In the genomic region with DNA sequence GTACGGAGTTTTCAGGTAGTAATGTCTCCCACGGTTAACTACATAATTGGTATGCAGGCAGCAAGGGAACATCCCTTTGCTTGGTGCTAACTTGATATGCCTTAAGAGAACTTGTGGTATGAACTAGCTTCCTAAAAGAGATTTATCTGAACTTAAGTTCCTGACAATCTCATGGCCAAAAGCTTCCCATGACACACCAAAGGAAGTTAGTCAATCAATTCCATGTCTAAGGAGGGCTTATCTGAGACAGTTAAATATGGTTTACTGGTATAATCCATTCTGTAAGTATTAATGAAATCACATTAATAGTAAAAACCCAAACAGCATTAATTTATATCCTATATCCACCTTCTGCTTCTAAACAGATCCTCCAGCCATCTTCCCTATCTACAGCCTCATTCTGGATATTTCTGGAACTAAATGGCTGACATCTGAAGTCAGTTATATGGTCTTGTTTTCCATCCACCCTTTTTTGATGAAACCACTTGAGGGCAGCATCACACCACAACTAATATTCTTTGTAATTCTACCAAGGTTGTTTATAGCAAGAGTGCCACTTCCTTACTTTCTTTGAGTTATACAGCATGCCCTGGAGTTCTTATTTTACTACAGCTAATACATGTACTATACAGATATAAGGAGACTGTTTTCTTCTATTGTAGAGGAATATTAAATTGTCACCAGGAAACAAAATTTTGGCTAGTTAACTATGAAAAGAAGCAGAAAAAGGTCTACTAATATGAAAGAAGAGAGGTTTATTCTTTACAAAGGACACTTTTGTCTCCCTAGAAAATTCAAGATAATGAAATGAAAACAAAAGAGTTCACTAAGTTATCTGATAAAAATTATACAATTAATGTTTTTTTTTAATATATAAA, we compare ENCODE assay signal across 8 cellular contexts. TPM values are rescaled to one million over a fixed set of nuclear protein-coding genes. Genes with fewer than 3 reads are reported as not detected.
DNase-seq lines count a peak whose midpoint lies in the region; ATAC-seq and TF ChIP-seq lines count a peak whose summit lies in the region.

No MANE protein-coding gene starts in this region.

- no peaks in the 10 kb centered on the region for H3K36me3 ChIP-seq in naive thymus-derived CD4-positive, alpha-beta T cell (ENCODE audit: control insufficient read depth in 2 of 3, insufficient read depth in 3 of 3, low read length in 3 of 3)
- no peaks in the 10 kb centered on the region for H3K36me3 ChIP-seq in transverse colon

- ATAC-seq in HG02981 (IDR thresholded peaks at IDR 0.05; ENCODE audit: unreplicated experiment) = peak; percentile 61
- ATAC-seq in WTC11 = peak; percentile 81
- peak; percentile 82 for ATAC-seq in naive thymus-derived CD4-positive, alpha-beta T cell

- H3K27ac Mint-ChIP-seq in activated T-cell treated with anti-CD3 and anti-CD28 coated beads, Interleukin-2, amount 50 U/mL, for 24 hours = no peak overlapping the region
- peak overlapping the region; percentile 32 for H3K27ac Mint-ChIP-seq in WTC11
- H3K27ac Mint-ChIP-seq in naive thymus-derived CD4-positive, alpha-beta T cell = no peak overlapping the region

- no peaks in the 10 kb centered on the region for H3K4me1 ChIP-seq in naive thymus-derived CD4-positive, alpha-beta T cell (ENCODE audit: control insufficient read depth in 2 of 2, insufficient read depth in 2 of 2, low read length in 2 of 2)
- peaks cover 3 to 7% (median 4%) of the 10 kb centered on the region in 4 donors for H3K4me1 ChIP-seq in transverse colon

- no peaks in the 10 kb centered on the region for H3K27me3 Mint-ChIP-seq in activated T-cell treated with anti-CD3 and anti-CD28 coated beads, Interleukin-2, amount 50 U/mL, for 24 hours
- H3K27me3 Mint-ChIP-seq in WTC11 (ENCODE audit: low read depth) = no peaks in the 10 kb centered on the region
- H3K27me3 Mint-ChIP-seq in naive thymus-derived CD4-positive, alpha-beta T cell = no peaks in the 10 kb centered on the region

- TF ChIP-seq EP300 in transverse colon (IDR thresholded peaks at IDR 0.05; ENCODE audit: low read depth) = no peak

- no peak overlapping the region for H3K27ac ChIP-seq in naive thymus-derived CD4-positive, alpha-beta T cell (ENCODE audit: low read depth, low read length)
- H3K27ac ChIP-seq in transverse colon = no peak overlapping the region

- H3K27me3 ChIP-seq in naive thymus-derived CD4-positive, alpha-beta T cell (ENCODE audit: control insufficient read depth in 2 of 2, insufficient read depth in 2 of 2, low read length in 2 of 2) = no peaks in the 10 kb centered on the region
- no peaks in the 10 kb centered on the region for H3K27me3 ChIP-seq in transverse colon

- DNase-seq in activated T-cell treated with anti-CD3 and anti-CD28 coated beads for 1 hour (ENCODE audit: low read depth) (peak; percentile 20), NCI-H226 (peak; percentile 77), WTC11 (ENCODE audit: low spot score) (peak; percentile 17), erythroblast (lab: John Stamatoyannopoulos, UW) (peak; percentile 83 to 87), transverse colon (peak; percentile 49)
- no peak for DNase-seq in activated T-cell treated with anti-CD3 and anti-CD28 coated beads, Interleukin-2, amount 50 U/mL, for 24 hours
- peak in 8 of 9 donors; percentile 25 to 77 (median 68) for DNase-seq in naive thymus-derived CD4-positive, alpha-beta T cell

- peaks cover 4% of the 10 kb centered on the region for H3K4me1 Mint-ChIP-seq in activated T-cell treated with anti-CD3 and anti-CD28 coated beads, Interleukin-2, amount 50 U/mL, for 24 hours (ENCODE audit: low read depth)
- peaks cover 7% of the 10 kb centered on the region; the same call in 1 of the 2 replicates for H3K4me1 Mint-ChIP-seq in WTC11
- peaks cover 3 to 8% (median 5%) of the 10 kb centered on the region in 7 donors for H3K4me1 Mint-ChIP-seq in naive thymus-derived CD4-positive, alpha-beta T cell

- no peak overlapping the region for H3K4me3 Mint-ChIP-seq in activated T-cell treated with anti-CD3 and anti-CD28 coated beads, Interleukin-2, amount 50 U/mL, for 24 hours
- no peak overlapping the region for H3K4me3 Mint-ChIP-seq in WTC11
- H3K4me3 Mint-ChIP-seq in naive thymus-derived CD4-positive, alpha-beta T cell = no peak overlapping the region

- no peaks in the 10 kb centered on the region for H3K9me3 Mint-ChIP-seq in activated T-cell treated with anti-CD3 and anti-CD28 coated beads, Interleukin-2, amount 50 U/mL, for 24 hours
- H3K9me3 Mint-ChIP-seq in WTC11 = no peaks in the 10 kb centered on the region; the same call in 1 of the 2 replicates
- H3K9me3 Mint-ChIP-seq in naive thymus-derived CD4-positive, alpha-beta T cell = no peaks in the 10 kb centered on the region

- intact Hi-C loops in naive thymus-derived CD4-positive, alpha-beta T cell (cut with micrococcal nuclease) = loop anchor here (1.0 to 10.0 kb wide), 13 partner anchors 68 to 1033 kb away; partner anchors contain the start of gene UGCG (in 2 of the 2)
- intact Hi-C loops in transverse colon (cut with DNase I; ENCODE audit: low total_unique reads) = no loop called here

- H3K36me3 Mint-ChIP-seq in activated T-cell treated with anti-CD3 and anti-CD28 coated beads, Interleukin-2, amount 50 U/mL, for 24 hours (ENCODE audit: low read depth) = no peaks in the 10 kb centered on the region
- H3K36me3 Mint-ChIP-seq in WTC11 = no peaks in the 10 kb centered on the region
- H3K36me3 Mint-ChIP-seq in naive thymus-derived CD4-positive, alpha-beta T cell = peaks cover 0 to 5% (median 0%) of the 10 kb centered on the region in 5 donors

- no peaks in the 10 kb centered on the region for H3K9me3 ChIP-seq in naive thymus-derived CD4-positive, alpha-beta T cell (ENCODE audit: control insufficient read depth in 2 of 3, low read length in 3 of 3)
- no peaks in the 10 kb centered on the region for H3K9me3 ChIP-seq in transverse colon

- H3K4me3 ChIP-seq in naive thymus-derived CD4-positive, alpha-beta T cell (ENCODE audit: low read length) = no peak overlapping the region
- H3K4me3 ChIP-seq in transverse colon = no peak overlapping the region

- POLR2A ChIA-PET in WTC11 (lab: Charles Lee) = no interaction called here
- POLR2A ChIA-PET in naive thymus-derived CD4-positive, alpha-beta T cell (lab: Charles Lee) = interaction anchor here (1.1 kb wide), 1 partner anchor 315 kb away, joined by 3 read pairs; no protein-coding TSS in a partner anchor

- in situ Hi-C loops in transverse colon (cut with MboI; ENCODE audit: low pct_ligation_motif_present in 1 of 4, low pct_unique_long_range_greater_than_20kb in 1 of 4, low sequenced_read_pairs in 3 of 4) = loop anchor here (5.0 to 25.0 kb wide), 4 partner anchors 312 to 602 kb away; no protein-coding TSS in a partner anchor

- 54 to 77% methylated on average over 2 of the region's 2 CpGs for WGBS in transverse colon (ENCODE audit: low coverage in 1 of 2), 2 donors

- CTCF ChIA-PET in WTC11 (lab: Charles Lee) = interaction anchor here (1.0 to 4.9 kb wide), 4 partner anchors 215 to 338 kb away, joined by 3 to 48 read pairs (median 4); no protein-coding TSS in a partner anchor
- CTCF ChIA-PET in naive thymus-derived CD4-positive, alpha-beta T cell (lab: Charles Lee) = interaction anchor here (0.5 to 7.4 kb wide), 16 partner anchors 11 to 603 kb away, joined by 3 to 96 read pairs (median 5); partner anchors contain the start of gene UGCG

- TF ChIP-seq CTCF in WTC11 (IDR thresholded peaks at IDR 0.05) (peak; percentile 40; the same call in 1 of the 2 replicates), transverse colon (IDR thresholded peaks at IDR 0.05) (peak; percentile 59 to 81 (median 69))

- TF ChIP-seq POLR2A in erythroblast (IDR thresholded peaks at IDR 0.05; ENCODE audit: low read length) = no peak
- TF ChIP-seq POLR2A in transverse colon (IDR thresholded peaks at IDR 0.05) = no peak

TF ChIP-seq in WTC11, 78 proteins besides CTCF, POLR2A, EP300 and RAD21 (continues in another document):
- TF ChIP-seq TEAD1 (CRISPR knock-in tag; IDR thresholded peaks at IDR 0.05) (no peak), FOXK1 (CRISPR knock-in tag; IDR thresholded peaks at IDR 0.05) (no peak), E2F4 (CRISPR knock-in tag; IDR thresholded peaks at IDR 0.05; ENCODE audit: borderline replicate concordance, low read depth) (no peak), IRF2 (CRISPR knock-in tag; IDR thresholded peaks at IDR 0.05; ENCODE audit: borderline replicate concordance, low read depth) (no peak), SOX15 (CRISPR knock-in tag; IDR thresholded peaks at IDR 0.05) (no peak), JAZF1 (CRISPR knock-in tag; IDR thresholded peaks at IDR 0.05) (no peak), HMGA2 (CRISPR knock-in tag; IDR thresholded peaks at IDR 0.05) (no peak)

RNA-seq across cellular contexts. Expression of gene SHOC1, which starts 34.7 kb away (rescaled TPM):
- total RNA-seq in WTC11 (2021) (not detected in 3 replicates), transverse colon (not detected)
- not detected for total RNA-seq in naive thymus-derived CD4-positive, alpha-beta T cell
- not detected for polyA plus RNA-seq in naive thymus-derived CD4-positive, alpha-beta T cell
